8 cellular contexts compared by ENCODE assay signal in genomic region chr2:96321230-96322103, GRCh38. TPM values are rescaled to one million over a fixed set of nuclear protein-coding genes. Genes with fewer than 3 reads are reported as not detected.
DNase-seq lines count a peak whose midpoint lies in the region; ATAC-seq, FAIRE-seq and TF ChIP-seq lines count a peak whose summit lies in the region.

No MANE protein-coding gene starts in this region.

- H3K36me3 Mint-ChIP-seq in brain = no peaks in the 10 kb centered on the region

- H3K36me3 ChIP-seq in GM06990 (ENCODE audit: control insufficient read depth, insufficient read depth, low read length) (no peaks in the 10 kb centered on the region), left lung (no peaks in the 10 kb centered on the region)

- peak overlapping the region; percentile 84 for H3K4me3 ChIP-seq in GM06990 (replicated peaks; ENCODE audit: low read depth, low read length)
- H3K4me3 ChIP-seq in left lung = peak overlapping the region; percentile 42 to 61

- peaks cover 70% of the 10 kb centered on the region for H3K27me3 Mint-ChIP-seq in brain

- no peak for FAIRE-seq in D721Med (lab: Jason Lieb, UNC)

- H3K4me1 Mint-ChIP-seq in brain = peaks cover 18% of the 10 kb centered on the region

- peaks cover 3 to 41% of the 10 kb centered on the region in 2 donors for H3K4me1 ChIP-seq in left lung

- H3K9me3 Mint-ChIP-seq in brain = peaks cover 0 to 6% (median 0%) of the 10 kb centered on the region in 5 experiments

- intact Hi-C loops in left lung (cut with DNase I) = no loop called here

- H3K27ac Mint-ChIP-seq in brain = peak overlapping the region in 4 of 5 experiments; percentile 4 to 81 (median 60)

- ATAC-seq in GM21723 (IDR thresholded peaks at IDR 0.05; ENCODE audit: unreplicated experiment) (peak; percentile 62), left lung (peak; percentile 69)

- no peaks in the 10 kb centered on the region for H3K9me3 ChIP-seq in left lung

- H3K27me3 ChIP-seq in GM06990 (replicated peaks; ENCODE audit: control insufficient read depth, insufficient read depth, low read length) (no peaks in the 10 kb centered on the region), left lung (peaks cover 25 to 71% of the 10 kb centered on the region in 2 donors)

- peak overlapping the region in 1 of 2 donors; percentile 57 for H3K27ac ChIP-seq in left lung

- TF ChIP-seq CTCF in GM06990 (IDR thresholded peaks at IDR 0.05; ENCODE audit: insufficient read depth, low read length, poor library complexity, severe bottlenecking) = peak; percentile 38
- no peak for TF ChIP-seq CTCF in brain (conservative IDR thresholded peaks at IDR 0.05)
- no peak for TF ChIP-seq CTCF in left lung (IDR thresholded peaks at IDR 0.05)
- TF ChIP-seq CTCF in D721Med (IDR thresholded peaks at IDR 0.05; ENCODE audit: insufficient read depth, missing control alignments) = no peak

- H3K4me3 Mint-ChIP-seq in brain = peak overlapping the region; percentile 90 to 94 (median 93)

- peak; percentile 94 for DNase-seq in GM06990 (ENCODE audit: extremely low read depth, insufficient read length)
- peak; percentile 78 for DNase-seq in Kasumi-1 (lab: John Stamatoyannopoulos, UW)
- peak; percentile 20 for DNase-seq in T1000 (lab: John Stamatoyannopoulos, UW)
- peak; percentile 63 to 88 for DNase-seq in left lung
- DNase-seq in stimulated activated CD4-positive, alpha-beta T cell treated with anti-CD3 and anti-CD28 coated beads, Interleukin-4, amount 100 ng/mL, for 48 hours (ENCODE audit: low read depth in 2 of 2) = peak; percentile 72 to 79
- no peak for DNase-seq in D721Med (ENCODE audit: insufficient read length, low spot score)

RNA-seq across cellular contexts. Expression of gene ITPRIPL1, which starts 3.6 kb away (rescaled TPM):
- 5.4 TPM for polyA plus RNA-seq in brain (ENCODE audit: insufficient read depth, low read depth, low replicate concordance)
- total RNA-seq in left lung = 1 to 10 TPM; 1.3 to 2.3 TPM

RNA-seq across cellular contexts. Expression of gene NCAPH, which starts 14.1 kb away (rescaled TPM):
- polyA plus RNA-seq in brain (ENCODE audit: insufficient read depth, low read depth, low replicate concordance) = 23.3 TPM
- total RNA-seq in left lung = 1 to 10 TPM; 4.4 to 5.7 TPM

RNA-seq across cellular contexts. Expression of gene SNRNP200, which starts 16.1 kb away (rescaled TPM):
- 195 TPM for polyA plus RNA-seq in brain (ENCODE audit: insufficient read depth, low read depth, low replicate concordance)
- total RNA-seq in left lung = 10 to 100 TPM; 82.7 to 96.1 TPM

RNA-seq across cellular contexts. Expression of gene CIAO1, which starts 55.4 kb away (rescaled TPM):
- 58.6 TPM for polyA plus RNA-seq in brain (ENCODE audit: insufficient read depth, low read depth, low replicate concordance)
- 10 to 100 TPM; 59.8 to 69.1 TPM for total RNA-seq in left lung

RNA-seq across cellular contexts. Expression of gene TMEM127, which starts 55.7 kb away (rescaled TPM):
- polyA plus RNA-seq in brain (ENCODE audit: insufficient read depth, low read depth, low replicate concordance) = 52.5 TPM
- total RNA-seq in left lung = 10 to 100 TPM; 66.1 to 79.9 TPM
